ENCODE assay signal across 13 cellular contexts in genomic region chr10:36899652-36900051, GRCh38.
DNase-seq lines count a peak whose midpoint lies in the region; ATAC-seq and TF ChIP-seq lines count a peak whose summit lies in the region.
"Had no signal": no experiment of that assay in that cellular context is flagged by ENCODE, and none has a peak within 500 bp of the region (broad histone marks: within the 10 kb centered on the region; RNA-seq: fewer than 3 reads in every experiment).

No MANE protein-coding gene starts in this region.

- TF ChIP-seq EP300 in upper lobe of left lung (IDR thresholded peaks at IDR 0.05) (no peak), transverse colon (IDR thresholded peaks at IDR 0.05; ENCODE audit: low read depth) (no peak)

- WGBS in upper lobe of left lung, 2 donors: 59 to 76% methylated on average over 5 of the region's 5 CpGs
- WGBS in transverse colon (ENCODE audit: low coverage in 1 of 2), 2 donors: 84% methylated on average over 5 of the region's 5 CpGs; no CpG with 5 or more reads in 1 of the 2 donors

- H3K36me3 Mint-ChIP-seq in naive thymus-derived CD8-positive, alpha-beta T cell: no peaks in the 10 kb centered on the region
- H3K36me3 Mint-ChIP-seq: CD4-positive, alpha-beta memory T cell had no signal

- no peak for TF ChIP-seq CTCF in breast epithelium (IDR thresholded peaks at IDR 0.05)
- TF ChIP-seq CTCF in VCaP (conservative IDR thresholded peaks at IDR 0.05): no peak
- TF ChIP-seq CTCF in upper lobe of left lung (IDR thresholded peaks at IDR 0.05): no peak
- no peak for TF ChIP-seq CTCF in transverse colon (IDR thresholded peaks at IDR 0.05)

- in situ Hi-C loops in T47D (cut with HindIII; ENCODE audit: low pct_unique_long_range_greater_than_20kb, low sequenced_read_pairs): no loop called here
- in situ Hi-C loops in transverse colon (cut with MboI; ENCODE audit: low pct_ligation_motif_present in 1 of 4, low pct_unique_long_range_greater_than_20kb in 1 of 4, low sequenced_read_pairs in 3 of 4): loop anchor here in 1 of 4 donors (25.0 kb wide), 1 partner anchor 1287 kb away; the partner anchor contains the start of gene GJD4

- TF ChIP-seq POLR2A in breast epithelium (IDR thresholded peaks at IDR 0.05) (no peak), upper lobe of left lung (IDR thresholded peaks at IDR 0.05) (no peak), transverse colon (IDR thresholded peaks at IDR 0.05) (no peak)

- H3K4me1 ChIP-seq in breast epithelium: no peaks in the 10 kb centered on the region
- H3K4me1 ChIP-seq in upper lobe of left lung: no peaks in the 10 kb centered on the region
- no peaks in the 10 kb centered on the region for H3K4me1 ChIP-seq in transverse colon

- ATAC-seq in upper lobe of left lung (ENCODE audit: low FRiP score in 2 of 2): peak; percentile 8 to 55
- no peak for ATAC-seq in naive thymus-derived CD8-positive, alpha-beta T cell
- ATAC-seq: GM12878, GM23338 had no signal

- H3K27ac Mint-ChIP-seq in naive thymus-derived CD8-positive, alpha-beta T cell: no peak overlapping the region
- H3K27ac Mint-ChIP-seq: B cell; CD4-positive, alpha-beta memory T cell; GM23338 had no signal

- H3K27me3 ChIP-seq in breast epithelium (no peaks in the 10 kb centered on the region), upper lobe of left lung (no peaks in the 10 kb centered on the region), transverse colon (no peaks in the 10 kb centered on the region)

- H3K4me3 ChIP-seq in breast epithelium (no peak overlapping the region), upper lobe of left lung (no peak overlapping the region), transverse colon (no peak overlapping the region)
- H3K4me3 ChIP-seq: GM12878, GM23338 had no signal

- intact Hi-C loops in breast epithelium (cut with DNase I; ENCODE audit: low total_unique reads) (no loop called here), transverse colon (cut with DNase I; ENCODE audit: low total_unique reads) (no loop called here)

- H3K27ac ChIP-seq in breast epithelium: no peak overlapping the region
- H3K27ac ChIP-seq in VCaP: peak overlapping the region; percentile 22; the same call in 1 of the 2 replicates
- no peak overlapping the region for H3K27ac ChIP-seq in upper lobe of left lung
- H3K27ac ChIP-seq in transverse colon: no peak overlapping the region

- H3K4me3 Mint-ChIP-seq in naive thymus-derived CD8-positive, alpha-beta T cell: no peak overlapping the region
- H3K4me3 Mint-ChIP-seq: B cell; CD4-positive, alpha-beta memory T cell; GM23338 had no signal

- no peaks in the 10 kb centered on the region for H3K9me3 ChIP-seq in breast epithelium
- no peaks in the 10 kb centered on the region for H3K9me3 ChIP-seq in upper lobe of left lung
- H3K9me3 ChIP-seq in transverse colon: peaks cover 0 to 4% of the 10 kb centered on the region in 2 donors

- POLR2A ChIA-PET in naive thymus-derived CD8-positive, alpha-beta T cell (lab: Charles Lee): no interaction called here

- H3K9me3 Mint-ChIP-seq in naive thymus-derived CD8-positive, alpha-beta T cell: peaks cover 0 to 9% (median 2%) of the 10 kb centered on the region in 9 donors

- H3K36me3 ChIP-seq in breast epithelium (no peaks in the 10 kb centered on the region), upper lobe of left lung (no peaks in the 10 kb centered on the region), transverse colon (no peaks in the 10 kb centered on the region)

- DNase-seq in T47D (ENCODE audit: low read depth in 1 of 2, low spot score in 1 of 2) (peak; percentile 44 to 66), breast epithelium (ENCODE audit: low spot score in 2 of 2) (no peak), upper lobe of left lung (no peak), T-helper 2 cell (no peak), transverse colon (no peak)
- no peak for DNase-seq in naive thymus-derived CD8-positive, alpha-beta T cell
- DNase-seq: C1 segment of cervical spinal cord; CD4-positive, alpha-beta memory T cell; DMS79 had no signal

- peaks cover 0 to 9% (median 0%) of the 10 kb centered on the region in 5 donors for H3K27me3 Mint-ChIP-seq in naive thymus-derived CD8-positive, alpha-beta T cell
- H3K27me3 Mint-ChIP-seq: B cell; CD4-positive, alpha-beta memory T cell had no signal

- no peaks in the 10 kb centered on the region for H3K4me1 Mint-ChIP-seq in naive thymus-derived CD8-positive, alpha-beta T cell
- H3K4me1 Mint-ChIP-seq: B cell; CD4-positive, alpha-beta memory T cell; GM23338 had no signal

Comparison
In these comparisons a context has a peak if more than half of its experiments do, and no peak if none do; other contexts are left out.
1. DNase-seq: peak in T47D (2 of 2); none in breast epithelium (0 of 2), upper lobe of left lung (0 of 2), naive thymus-derived CD8-positive, alpha-beta T cell (0 of 10), T-helper 2 cell (0 of 5) and transverse colon (single experiment).
2. ATAC-seq: peak in upper lobe of left lung (2 of 2); none in naive thymus-derived CD8-positive, alpha-beta T cell (0 of 2).